In genomic region chr2:178884440-178884839, GRCh38 we compare ENCODE assay signal across 7 cellular contexts.
"Had no signal": no experiment of that assay in that cellular context is flagged by ENCODE, and none has a peak within 500 bp of the region (broad histone marks: within the 10 kb centered on the region; RNA-seq: fewer than 3 reads in every experiment).

No MANE protein-coding gene starts in this region.

- H3K4me3 ChIP-seq: GM23248, K562 had no signal

- ATAC-seq: K562 had no signal

- DNase-seq: GM23248, GOT3, H7, HCEC 1CT, IMR-90 had no signal

- H3K9ac ChIP-seq: GM23248 had no signal

- H2AFZ ChIP-seq: GM23248 had no signal

- H3K27ac ChIP-seq: GM23248, HL-60 had no signal
